Comparison of ENCODE assay signal across 17 cellular contexts in genomic region chr4:6721121-6721520, GRCh38. TPM values are rescaled to one million over a fixed set of nuclear protein-coding genes. Genes with fewer than 3 reads are reported as not detected.
"Had no signal": no experiment of that assay in that cellular context is flagged by ENCODE, and none has a peak within 500 bp of the region (broad histone marks: within the 10 kb centered on the region; RNA-seq: fewer than 3 reads in every experiment).

No MANE protein-coding gene starts in this region.

- H3K4me3 Mint-ChIP-seq: activated T-cell treated with anti-CD3 and anti-CD28 coated beads, Interleukin-2, amount 50 U/mL, for 24 hours; stimulated activated memory B cell treated with anti-CD40 and anti-IgM and Interleukin-4, amounts not matched to agents 10 μg/mL and 1 μg/mL and 100 μg/mL, for 72 hours had no signal

- H3K9ac ChIP-seq: parathyroid adenoma had no signal

- H3K27me3 ChIP-seq: brain microvascular endothelial cell, foreskin keratinocyte, sigmoid colon, tibial artery had no signal

- DNase-seq: activated CD4-positive, alpha-beta T cell treated with anti-CD3 and anti-CD28 coated beads, Interleukin-2, amount 50 U/mL, for 1 hour; activated CD4-positive, CD25-positive, alpha-beta regulatory T cell; activated gamma-delta T cell; activated T-cell treated with anti-CD3 and anti-CD28 coated beads, Interleukin-2, amount 50 U/mL, for 24 hours; brain microvascular endothelial cell; effector memory CD4-positive, alpha-beta T cell; foreskin keratinocyte; glutamatergic neuron; kidney glomerular epithelial cell; sigmoid colon; stimulated activated CD4-positive, alpha-beta T cell treated with anti-CD3 and anti-CD28 coated beads, Interleukin-2, amount 100 ng/mL, for 24 hours; tibial artery had no signal

- H3K27ac ChIP-seq: brain microvascular endothelial cell, foreskin keratinocyte, parathyroid adenoma, sigmoid colon, SK-N-MC, tibial artery had no signal

- H3K4me1 ChIP-seq: foreskin keratinocyte, parathyroid adenoma had no signal

- H3K9me3 Mint-ChIP-seq: activated naive CD4-positive, alpha-beta T cell treated with anti-CD3 and anti-CD28 coated beads, Interleukin-2, amount 50 U/mL, for 72 hours; activated T-cell treated with anti-CD3 and anti-CD28 coated beads, Interleukin-2, amount 50 U/mL, for 24 hours; stimulated activated memory B cell treated with anti-CD40 and anti-IgM and Interleukin-4, amounts not matched to agents 10 μg/mL and 1 μg/mL and 100 μg/mL, for 72 hours had no signal

- ATAC-seq: foreskin keratinocyte had no signal

- H3K27me3 Mint-ChIP-seq: activated T-cell treated with anti-CD3 and anti-CD28 coated beads, Interleukin-2, amount 50 U/mL, for 24 hours; stimulated activated memory B cell treated with anti-CD40 and anti-IgM and Interleukin-4, amounts not matched to agents 10 μg/mL and 1 μg/mL and 100 μg/mL, for 72 hours had no signal

- H3K9me3 ChIP-seq: sigmoid colon, tibial artery had no signal

- H3K4me3 ChIP-seq: sigmoid colon, SK-N-MC, tibial artery had no signal

- H3K36me3 ChIP-seq: brain microvascular endothelial cell, sigmoid colon had no signal

RNA-seq across cellular contexts. Expression of gene S100P, which starts 27.4 kb away (rescaled TPM):
- total RNA-seq: foreskin keratinocyte had no signal
- polyA plus RNA-seq: neural cell had no signal
